ENCODE assay signal across 7 cellular contexts in the genomic region with DNA sequence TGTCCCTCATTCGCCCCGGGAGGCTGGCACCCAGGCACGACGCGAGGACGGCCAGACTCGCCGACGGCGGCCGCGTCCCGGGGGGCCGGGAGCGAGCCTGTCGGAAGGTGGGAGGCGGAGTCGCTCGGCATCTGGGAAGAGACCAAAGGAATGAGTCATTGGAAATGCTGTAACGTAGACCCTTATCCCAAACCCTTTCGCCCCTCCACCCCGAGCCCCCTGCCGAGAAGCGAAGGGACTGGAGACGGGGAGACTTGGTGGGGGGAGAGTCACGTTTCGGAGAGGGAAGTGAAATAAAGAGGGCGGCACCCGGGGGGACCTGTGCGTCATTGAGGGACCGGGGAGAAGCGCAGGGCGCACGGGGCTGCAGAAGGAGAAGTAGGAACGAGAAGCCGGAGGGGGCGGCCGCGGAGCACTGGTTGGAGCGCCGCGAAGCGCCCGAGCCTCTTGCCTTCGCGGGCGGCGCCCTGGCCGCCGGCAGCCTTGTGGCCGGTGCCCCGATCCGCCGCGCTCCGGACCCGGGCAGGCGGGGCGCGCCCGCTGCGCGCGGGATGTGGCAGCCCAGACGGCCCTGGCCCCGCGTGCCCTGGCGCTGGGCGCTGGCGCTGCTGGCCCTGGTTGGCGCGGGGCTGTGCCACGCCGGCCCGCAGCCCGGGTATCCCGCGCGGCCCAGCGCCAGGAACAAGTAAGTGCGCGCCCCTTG. TPM values are rescaled to one million over a fixed set of nuclear protein-coding genes. Genes with fewer than 3 reads are reported as not detected.
DNase-seq lines count a peak whose midpoint lies in the region; ATAC-seq and TF ChIP-seq lines count a peak whose summit lies in the region.

TSS of gene EMILIN2 (plus strand) at position 369 of the 703 bp plus-strand sequence. CDS start at position 552, 183 bp downstream.

- TF ChIP-seq CTCF in left ventricle myocardium inferior (IDR thresholded peaks at IDR 0.05; ENCODE audit: borderline replicate concordance) = no peak
- no peak for TF ChIP-seq CTCF in retinal pigment epithelial cell (conservative IDR thresholded peaks at IDR 0.05; ENCODE audit: low read depth, low read length)

- ATAC-seq in GM19463 (IDR thresholded peaks at IDR 0.05; ENCODE audit: unreplicated experiment) (peak; percentile 42), GM19452 (IDR thresholded peaks at IDR 0.05; ENCODE audit: unreplicated experiment) (no peak)

- no peaks in the 10 kb centered on the region for H3K27me3 Mint-ChIP-seq in activated naive CD4-positive, alpha-beta T cell treated with anti-CD3 and anti-CD28 coated beads, Interleukin-2, amount 10 ng/mL, durations not matched to agents 7 days and 5 days

- H3K9me3 ChIP-seq in left ventricle myocardium inferior (replicated peaks) = no peaks in the 10 kb centered on the region

- peak within 1 kb of the TSS; percentile 80 for H3K27ac ChIP-seq in left ventricle myocardium inferior (replicated peaks)

- DNase-seq in LoVo (ENCODE audit: low spot score) (peak; percentile 19), left ventricle myocardium inferior (peak; percentile 75), retinal pigment epithelial cell (ENCODE audit: low read depth) (no peak), NCI-H748 treated with DMSO at 0.1 percent for 48 hours (lab: John Stamatoyannopoulos, UW) (no peak)
- peak; percentile 56 for DNase-seq in activated naive CD4-positive, alpha-beta T cell treated with anti-CD3 and anti-CD28 coated beads, Interleukin-2, amount 10 ng/mL, durations not matched to agents 7 days and 5 days

- H3K4me1 Mint-ChIP-seq in activated naive CD4-positive, alpha-beta T cell treated with anti-CD3 and anti-CD28 coated beads, Interleukin-2, amount 10 ng/mL, durations not matched to agents 7 days and 5 days = peaks cover 18% of the 10 kb centered on the region

- CTCF ChIA-PET in activated naive CD4-positive, alpha-beta T cell treated with anti-CD3 and anti-CD28 coated beads, Interleukin-2, amount 10 ng/mL, durations not matched to agents 7 days and 5 days (lab: Charles Lee) = interaction anchor here (1.2 kb wide), 2 partner anchors 10 to 66 kb away, joined by 3 to 4 read pairs; no protein-coding TSS in a partner anchor

- H3K4me3 ChIP-seq in left ventricle myocardium inferior (peak within 1 kb of the TSS; percentile 75), retinal pigment epithelial cell (ENCODE audit: low read length) (peak within 1 kb of the TSS; percentile 40)

- peak within 1 kb of the TSS; percentile 82 for H3K4me3 Mint-ChIP-seq in activated naive CD4-positive, alpha-beta T cell treated with anti-CD3 and anti-CD28 coated beads, Interleukin-2, amount 10 ng/mL, durations not matched to agents 7 days and 5 days

- intact Hi-C loops in left ventricle myocardium inferior (cut with micrococcal nuclease) = no loop called here

- H3K9me3 Mint-ChIP-seq in activated naive CD4-positive, alpha-beta T cell treated with anti-CD3 and anti-CD28 coated beads, Interleukin-2, amount 10 ng/mL, durations not matched to agents 7 days and 5 days = no peaks in the 10 kb centered on the region

- peaks cover 68% of the 10 kb centered on the region for H3K27me3 ChIP-seq in left ventricle myocardium inferior (ENCODE audit: low read depth)

- H3K27ac Mint-ChIP-seq in activated naive CD4-positive, alpha-beta T cell treated with anti-CD3 and anti-CD28 coated beads, Interleukin-2, amount 10 ng/mL, durations not matched to agents 7 days and 5 days = peak within 1 kb of the TSS; percentile 26

- peaks cover 26% of the 10 kb centered on the region for H3K4me1 ChIP-seq in left ventricle myocardium inferior

- no peaks in the 10 kb centered on the region for H3K36me3 ChIP-seq in left ventricle myocardium inferior

- H3K36me3 Mint-ChIP-seq in activated naive CD4-positive, alpha-beta T cell treated with anti-CD3 and anti-CD28 coated beads, Interleukin-2, amount 10 ng/mL, durations not matched to agents 7 days and 5 days = no peaks in the 10 kb centered on the region

RNA-seq across cellular contexts. Expression of gene EMILIN2, which starts in this region (rescaled TPM):
- 12.4 TPM for total RNA-seq in left ventricle myocardium inferior

Comparison
In these comparisons a context has a peak if more than half of its experiments do, and no peak if none do; other contexts are left out.
1. DNase-seq: peak in LoVo (single experiment), activated naive CD4-positive, alpha-beta T cell treated with anti-CD3 and anti-CD28 coated beads, Interleukin-2, amount 10 ng/mL, durations not matched to agents 7 days and 5 days (single experiment) and left ventricle myocardium inferior (single experiment); none in retinal pigment epithelial cell (single experiment) and NCI-H748 treated with DMSO at 0.1 percent for 48 hours (single experiment).